ENCODE assay signal across 18 cellular contexts in the genomic region with DNA sequence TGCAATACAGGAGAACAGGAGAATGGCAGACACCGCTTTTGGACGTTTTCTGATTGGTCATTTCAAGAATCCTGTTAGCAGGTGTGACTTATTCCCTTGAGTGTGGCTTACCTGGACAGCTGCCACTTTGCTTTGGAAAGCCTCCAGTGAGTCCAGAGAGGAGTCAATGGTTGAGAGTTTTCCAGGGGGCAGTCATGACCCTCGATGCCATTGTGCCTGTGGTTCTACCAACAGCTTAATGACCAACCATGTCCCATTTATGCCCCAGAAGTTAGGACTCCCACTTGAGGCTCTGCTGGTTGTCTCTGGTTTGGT. TPM values are rescaled to one million over a fixed set of nuclear protein-coding genes. Genes with fewer than 3 reads are reported as not detected.
DNase-seq lines count a peak whose midpoint lies in the region; ATAC-seq and TF ChIP-seq lines count a peak whose summit lies in the region.
"Had no signal": no experiment of that assay in that cellular context is flagged by ENCODE, and none has a peak within 500 bp of the region (broad histone marks: within the 10 kb centered on the region; RNA-seq: fewer than 3 reads in every experiment).

No MANE protein-coding gene starts in this region.

- peaks cover 71% of the 10 kb centered on the region for H3K36me3 Mint-ChIP-seq in osteocyte (ENCODE audit: unreplicated experiment)
- H3K36me3 Mint-ChIP-seq in activated T-helper 17 cell treated with anti-CD3 and anti-CD28 coated beads, Interleukin-2, amount 50 U/mL, for 72 hours (ENCODE audit: low read depth) = no peaks in the 10 kb centered on the region
- H3K36me3 Mint-ChIP-seq in activated CD8-positive, alpha-beta memory T cell treated with anti-CD3 and anti-CD28 coated beads, Interleukin-2, amount 10 ng/mL, durations not matched to agents 7 days and 5 days = no peaks in the 10 kb centered on the region
- H3K36me3 Mint-ChIP-seq: CD8-positive, alpha-beta T cell had no signal

- H3K4me1 Mint-ChIP-seq in osteocyte (ENCODE audit: unreplicated experiment) = peaks cover 84% of the 10 kb centered on the region
- H3K4me1 Mint-ChIP-seq in activated T-helper 17 cell treated with anti-CD3 and anti-CD28 coated beads, Interleukin-2, amount 50 U/mL, for 72 hours = no peaks in the 10 kb centered on the region
- H3K4me1 Mint-ChIP-seq in activated CD8-positive, alpha-beta memory T cell treated with anti-CD3 and anti-CD28 coated beads, Interleukin-2, amount 10 ng/mL, durations not matched to agents 7 days and 5 days = no peaks in the 10 kb centered on the region

- H3K9me3 ChIP-seq in body of pancreas = no peaks in the 10 kb centered on the region

- peak overlapping the region; percentile 90 for H3K27ac Mint-ChIP-seq in osteocyte (ENCODE audit: unreplicated experiment)
- no peak overlapping the region for H3K27ac Mint-ChIP-seq in activated T-helper 17 cell treated with anti-CD3 and anti-CD28 coated beads, Interleukin-2, amount 50 U/mL, for 72 hours
- no peak overlapping the region for H3K27ac Mint-ChIP-seq in activated CD8-positive, alpha-beta memory T cell treated with anti-CD3 and anti-CD28 coated beads, Interleukin-2, amount 10 ng/mL, durations not matched to agents 7 days and 5 days
- H3K27ac Mint-ChIP-seq: CD8-positive, alpha-beta T cell had no signal

- H3K36me3 ChIP-seq in body of pancreas (replicated peaks in 1 of 2; ENCODE audit: insufficient read depth in 1 of 2, low read depth in 2 of 2) = no peaks in the 10 kb centered on the region

- WGBS in body of pancreas, 2 donors = 27 to 29% methylated on average over 3 of the region's 3 CpGs

- no peaks in the 10 kb centered on the region for H3K9me3 Mint-ChIP-seq in osteocyte (ENCODE audit: unreplicated experiment)
- no peaks in the 10 kb centered on the region for H3K9me3 Mint-ChIP-seq in activated T-helper 17 cell treated with anti-CD3 and anti-CD28 coated beads, Interleukin-2, amount 50 U/mL, for 72 hours
- no peaks in the 10 kb centered on the region for H3K9me3 Mint-ChIP-seq in activated CD8-positive, alpha-beta memory T cell treated with anti-CD3 and anti-CD28 coated beads, Interleukin-2, amount 10 ng/mL, durations not matched to agents 7 days and 5 days (ENCODE audit: low read depth)
- H3K9me3 Mint-ChIP-seq: CD8-positive, alpha-beta T cell had no signal

- TF ChIP-seq CTCF in body of pancreas (IDR thresholded peaks at IDR 0.05) (no peak), osteocyte (IDR thresholded peaks at IDR 0.05) (no peak)

- no peak overlapping the region for H3K4me3 ChIP-seq in body of pancreas
- H3K4me3 ChIP-seq: K562 had no signal

- no peak for TF ChIP-seq POLR2A in body of pancreas (IDR thresholded peaks at IDR 0.05)

- no peaks in the 10 kb centered on the region for H3K27me3 Mint-ChIP-seq in osteocyte (ENCODE audit: unreplicated experiment)
- H3K27me3 Mint-ChIP-seq in activated T-helper 17 cell treated with anti-CD3 and anti-CD28 coated beads, Interleukin-2, amount 50 U/mL, for 72 hours = peaks cover 6% of the 10 kb centered on the region
- H3K27me3 Mint-ChIP-seq in activated CD8-positive, alpha-beta memory T cell treated with anti-CD3 and anti-CD28 coated beads, Interleukin-2, amount 10 ng/mL, durations not matched to agents 7 days and 5 days = peaks cover 7% of the 10 kb centered on the region

- CTCF ChIA-PET in activated CD8-positive, alpha-beta memory T cell treated with anti-CD3 and anti-CD28 coated beads, Interleukin-2, amount 10 ng/mL, durations not matched to agents 7 days and 5 days (lab: Charles Lee) = no interaction called here

- intact Hi-C loops in body of pancreas (cut with DNase I) = no loop called here

- DNase-seq in NCI-H2196 (lab: John Stamatoyannopoulos, UW; ENCODE audit: unreplicated experiment) (peak; percentile 34), NCI-H2196 treated with DMSO at 0.1 percent for 48 hours (lab: John Stamatoyannopoulos, UW; ENCODE audit: unreplicated experiment) (no peak), body of pancreas (peak in 3 of 4 donors; percentile 71 to 83 (median 79)), osteocyte (ENCODE audit: extremely low spot score, unreplicated experiment) (no peak), ureter (ENCODE audit: low spot score) (no peak)
- no peak for DNase-seq in activated CD8-positive, alpha-beta memory T cell treated with anti-CD3 and anti-CD28 coated beads, Interleukin-2, amount 10 ng/mL, durations not matched to agents 7 days and 5 days
- DNase-seq: 8988T; CD8-positive, alpha-beta T cell; GF-D8; GOT3; MV-4-11; NCI-H2107; NCI-H345; OCI-M1; SHP77 treated with DMSO at 0.1 percent for 48 hours had no signal

- no peak for ATAC-seq in body of pancreas
- no peak for ATAC-seq in activated T-helper 17 cell treated with anti-CD3 and anti-CD28 coated beads, Interleukin-2, amount 50 U/mL, for 72 hours (replicated peaks)
- ATAC-seq in HG03565 (IDR thresholded peaks at IDR 0.05; ENCODE audit: unreplicated experiment) = no peak
- no peak for ATAC-seq in activated CD8-positive, alpha-beta memory T cell treated with anti-CD3 and anti-CD28 coated beads, Interleukin-2, amount 10 ng/mL, durations not matched to agents 7 days and 5 days
- ATAC-seq: CD8-positive, alpha-beta T cell; K562 had no signal

- H3K27ac ChIP-seq in body of pancreas = peak overlapping the region; percentile 86 to 92 (median 89)

- peaks cover 77% of the 10 kb centered on the region for H3K4me1 ChIP-seq in body of pancreas

- H3K27me3 ChIP-seq in body of pancreas = no peaks in the 10 kb centered on the region

- no peak overlapping the region for H3K4me3 Mint-ChIP-seq in osteocyte (ENCODE audit: unreplicated experiment)
- no peak overlapping the region for H3K4me3 Mint-ChIP-seq in activated T-helper 17 cell treated with anti-CD3 and anti-CD28 coated beads, Interleukin-2, amount 50 U/mL, for 72 hours
- no peak overlapping the region for H3K4me3 Mint-ChIP-seq in activated CD8-positive, alpha-beta memory T cell treated with anti-CD3 and anti-CD28 coated beads, Interleukin-2, amount 10 ng/mL, durations not matched to agents 7 days and 5 days
- H3K4me3 Mint-ChIP-seq: CD8-positive, alpha-beta T cell had no signal

RNA-seq across cellular contexts. Expression of a gene that starts 12.4 kb away (rescaled TPM):
- total RNA-seq in body of pancreas (100 to 1,000 TPM; 129 to 170 TPM), osteocyte (2,796 and 2,855 TPM in 2 replicates), ureter (210 TPM)
- under 1 TPM in 1 of 2 donors, not detected in 1; 0.32 TPM for total RNA-seq in activated T-helper 17 cell treated with anti-CD3 and anti-CD28 coated beads, Interleukin-2, amount 50 U/mL, for 72 hours
- 1 to 10 TPM in 1 of 2 experiments, under 1 TPM in 1; 0.96 to 3.5 TPM for total RNA-seq in activated CD8-positive, alpha-beta memory T cell treated with anti-CD3 and anti-CD28 coated beads, Interleukin-2, amount 10 ng/mL, durations not matched to agents 7 days and 5 days

RNA-seq across cellular contexts. Expression of a gene that starts 49.8 kb away (rescaled TPM):
- total RNA-seq in body of pancreas = 100 to 1,000 TPM in 1 of 2 donors, 10 to 100 TPM in 1; 35.8 to 415 TPM
- total RNA-seq in osteocyte = 1,145 and 1,383 TPM in 2 replicates
- not detected for total RNA-seq in activated T-helper 17 cell treated with anti-CD3 and anti-CD28 coated beads, Interleukin-2, amount 50 U/mL, for 72 hours
- total RNA-seq in ureter = 697 TPM
- total RNA-seq in activated CD8-positive, alpha-beta memory T cell treated with anti-CD3 and anti-CD28 coated beads, Interleukin-2, amount 10 ng/mL, durations not matched to agents 7 days and 5 days = under 1 TPM in 1 of 2 experiments, not detected in 1; 0.02 TPM
- total RNA-seq: CD8-positive, alpha-beta T cell had no signal

Comparison
In these comparisons a context has a peak if more than half of its experiments do, and no peak if none do; other contexts are left out.
1. DNase-seq: peak in NCI-H2196 (single experiment) and body of pancreas (3 of 4); none in NCI-H2196 treated with DMSO at 0.1 percent for 48 hours (single experiment), osteocyte (single experiment), ureter (single experiment) and activated CD8-positive, alpha-beta memory T cell treated with anti-CD3 and anti-CD28 coated beads, Interleukin-2, amount 10 ng/mL, durations not matched to agents 7 days and 5 days (single experiment).
2. RNA of a gene that starts 12.4 kb away (total RNA-seq): 2,796 to 2,855 TPM in osteocyte, 210 TPM in ureter (single experiment) and 129 to 170 TPM in body of pancreas; 0.96 to 3.5 TPM in activated CD8-positive, alpha-beta memory T cell treated with anti-CD3 and anti-CD28 coated beads, Interleukin-2, amount 10 ng/mL, durations not matched to agents 7 days and 5 days and 0.32 TPM in activated T-helper 17 cell treated with anti-CD3 and anti-CD28 coated beads, Interleukin-2, amount 50 U/mL, for 72 hours; every median in the first group is over 10 times any median in the second.
3. RNA of a gene that starts 49.8 kb away (total RNA-seq): 1,145 to 1,383 TPM in osteocyte, 697 TPM in ureter (single experiment) and 35.8 to 415 TPM in body of pancreas; 0.02 TPM in activated CD8-positive, alpha-beta memory T cell treated with anti-CD3 and anti-CD28 coated beads, Interleukin-2, amount 10 ng/mL, durations not matched to agents 7 days and 5 days and not detected in activated T-helper 17 cell treated with anti-CD3 and anti-CD28 coated beads, Interleukin-2, amount 50 U/mL, for 72 hours; every median in the first group is over 10 times any median in the second.